9 cellular contexts compared by ENCODE assay signal in the genomic region with DNA sequence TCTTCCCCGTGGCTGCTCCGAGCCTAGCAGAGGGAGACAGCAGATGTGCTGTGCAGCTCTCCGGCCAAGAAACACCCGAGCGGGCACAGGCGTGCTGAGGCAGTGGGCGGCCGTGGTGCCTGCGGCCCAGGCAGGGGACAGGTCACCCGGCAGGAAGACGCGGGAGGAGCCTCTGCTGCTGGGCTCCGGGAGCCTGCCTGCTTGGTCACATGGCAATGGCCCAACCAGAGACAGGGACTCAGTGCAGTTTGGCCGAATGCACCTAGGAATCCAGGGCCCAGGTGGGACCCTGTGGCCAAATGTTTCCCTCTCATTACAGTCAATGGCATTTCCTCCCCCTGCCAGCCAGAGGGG.
A peak's percentile ranks its signal among the peaks of the same experiment; 100 is the strongest.
DNase-seq lines count a peak whose midpoint lies in the region; ATAC-seq, FAIRE-seq and TF ChIP-seq lines count a peak whose summit lies in the region.
"Had no signal": no experiment of that assay in that cellular context is flagged by ENCODE, and none has a peak within 500 bp of the region (broad histone marks: within the 10 kb centered on the region; RNA-seq: fewer than 3 reads in every experiment).

No MANE protein-coding gene starts in this region.

- BruUV-seq in PC-3 (replicated peaks; lab: Mats Ljungman, UMichigan) = no TSS peak

- H3K4me1 ChIP-seq in PC-3 (ENCODE audit: insufficient read depth, low read length) = no peaks in the 10 kb centered on the region
- peaks cover 0 to 3% (median 0%) of the 10 kb centered on the region in 3 donors for H3K4me1 ChIP-seq in pancreas

- POLR2A ChIA-PET in PC-3 (lab: Charles Lee; ENCODE audit: unreplicated experiment) = no interaction called here

- H3K27me3 ChIP-seq in PC-3 (ENCODE audit: low read length) = 0 out of 2 replicates have a peak, but pooled peaks cover 6% of the 10 kb centered on the region
- H3K27me3 ChIP-seq in pancreas = no peaks in the 10 kb centered on the region

- no peak overlapping the region for H3K4me3 Mint-ChIP-seq in CD14-positive monocyte
- H3K4me3 Mint-ChIP-seq in HFFc6 = no peak overlapping the region

- H3K4me1 Mint-ChIP-seq in CD14-positive monocyte (peaks cover 2% of the 10 kb centered on the region), HFFc6 (ENCODE audit: low read depth) (no peaks in the 10 kb centered on the region)

- H3F3A ChIP-seq in PC-3 (ENCODE audit: low read length, unreplicated experiment) = no peaks in the 10 kb centered on the region

- DNase-seq in CD14-positive monocyte (ENCODE audit: low spot score) (peak; percentile 33), PC-3 (peak; percentile 20), Right ventricle myocardium inferior (ENCODE audit: missing footprints) (no peak), pancreas (peak in 3 of 6 donors; percentile 29 to 53 (median 44)), SHP77 (lab: John Stamatoyannopoulos, UW) (no peak), inferior parietal cortex (ENCODE audit: extremely low spot score) (no peak), HFFc6 (no peak)

- WGBS in pancreas, 2 donors = 69 to 70% methylated on average over 14 of the region's 14 CpGs

- peak overlapping the region; percentile 68 for H3K4me2 ChIP-seq in PC-3 (ENCODE audit: low read length)

- TF ChIP-seq CTCF in CD14-positive monocyte (IDR thresholded peaks at IDR 0.05) (no peak), PC-3 (conservative IDR thresholded peaks at IDR 0.05; ENCODE audit: low read depth, low read length) (no peak), pancreas (IDR thresholded peaks at IDR 0.05) (no peak), HFFc6 (IDR thresholded peaks at IDR 0.05) (no peak)

- H3K9me3 ChIP-seq in PC-3 (ENCODE audit: low read length) (no peaks in the 10 kb centered on the region), pancreas (no peaks in the 10 kb centered on the region)

- H4K20me1 ChIP-seq in PC-3 (ENCODE audit: low read length) = no peaks in the 10 kb centered on the region

- peaks cover 0 to 11% (median 2%) of the 10 kb centered on the region in 3 donors for H3K27me3 Mint-ChIP-seq in CD14-positive monocyte (ENCODE audit: low read depth in 3 of 3)
- no peaks in the 10 kb centered on the region for H3K27me3 Mint-ChIP-seq in HFFc6 (ENCODE audit: insufficient read depth)

- intact Hi-C loops in CD14-positive monocyte (cut with micrococcal nuclease) = loop anchor here (5.0 to 10.0 kb wide), 2 partner anchors 101 to 103 kb away; no protein-coding TSS in a partner anchor
- intact Hi-C loops in PC-3 (cut with micrococcal nuclease) = no loop called here
- intact Hi-C loops in Right ventricle myocardium inferior (cut with DNase I) = loop anchor here (2.0 to 5.0 kb wide), 5 partner anchors 84 to 386 kb away; a partner anchor contains a TSS
- intact Hi-C loops in pancreas (cut with DNase I) = loop anchor here in 2 of 3 donors (10.0 kb wide), 2 partner anchors 423 to 433 kb away; no protein-coding TSS in a partner anchor

- H3K4me3 ChIP-seq in PC-3 (ENCODE audit: low read length) (peak overlapping the region; percentile 49), pancreas (peak overlapping the region in 2 of 4 donors; percentile 21 to 28)

- no peak for FAIRE-seq in pancreas (lab: Jason Lieb, UNC)

- H3K27ac Mint-ChIP-seq in CD14-positive monocyte (no peak overlapping the region), HFFc6 (no peak overlapping the region)

- peaks cover 0 to 2% (median 0%) of the 10 kb centered on the region in 7 donors for H3K9me3 Mint-ChIP-seq in CD14-positive monocyte
- H3K9me3 Mint-ChIP-seq in HFFc6 = peaks cover 37% of the 10 kb centered on the region

- H2AFZ ChIP-seq in PC-3 (ENCODE audit: low read length) = peak overlapping the region; percentile 76

- H3K9ac ChIP-seq in PC-3 (ENCODE audit: low read length) = no peak overlapping the region

- H3K27ac ChIP-seq in PC-3 (ENCODE audit: low read length) = no peak overlapping the region
- H3K27ac ChIP-seq in pancreas = no peak overlapping the region
- H3K27ac ChIP-seq: HL-60 had no signal

- H3K9me2 ChIP-seq in PC-3 (replicated peaks; ENCODE audit: low read length) = no peaks in the 10 kb centered on the region

- no peaks in the 10 kb centered on the region for H3K36me3 Mint-ChIP-seq in CD14-positive monocyte
- no peaks in the 10 kb centered on the region for H3K36me3 Mint-ChIP-seq in HFFc6 (ENCODE audit: low read depth)

- no peaks in the 10 kb centered on the region for H3K36me3 ChIP-seq in PC-3 (ENCODE audit: low read depth, low read length)
- no peaks in the 10 kb centered on the region for H3K36me3 ChIP-seq in pancreas

- CTCF ChIA-PET in PC-3 (lab: Charles Lee) = no interaction called here

- ATAC-seq in PC-3 = peak; percentile 31; the same call in 1 of the 2 replicates
- ATAC-seq in Right ventricle myocardium inferior = peak; percentile 30
- ATAC-seq in pancreas = peak; percentile 38 to 63 (median 58)
- ATAC-seq in GM18520 (IDR thresholded peaks at IDR 0.05; ENCODE audit: unreplicated experiment) = no peak

- no peaks in the 10 kb centered on the region for H3K79me2 ChIP-seq in PC-3 (ENCODE audit: low read length)

Comparison
In these comparisons a context has a peak if more than half of its experiments do, and no peak if none do; other contexts are left out.
1. DNase-seq: peak in CD14-positive monocyte (single experiment) and PC-3 (single experiment); none in Right ventricle myocardium inferior (single experiment), SHP77 (0 of 2), inferior parietal cortex (single experiment) and HFFc6 (single experiment).